Comparison of ENCODE assay signal across 29 cellular contexts in the genomic region with DNA sequence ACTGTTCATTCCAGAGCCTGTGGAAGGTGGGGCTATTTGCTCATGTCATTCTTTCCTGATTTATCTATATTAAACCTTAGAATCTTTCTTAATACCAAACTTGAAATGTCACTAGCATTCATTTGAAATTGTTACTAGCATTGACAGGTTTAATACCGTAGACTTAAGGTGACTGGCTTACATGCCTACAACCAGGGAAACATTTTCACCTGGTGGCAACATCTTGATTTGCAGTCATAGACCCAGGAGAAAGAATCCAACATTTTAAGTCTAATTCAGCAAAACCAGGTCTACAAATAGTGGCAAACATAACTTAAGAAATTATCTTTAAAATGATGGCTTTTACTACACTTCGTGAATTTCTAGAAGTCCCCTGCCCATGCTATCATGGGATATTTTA.
"Had no signal": no experiment of that assay in that cellular context is flagged by ENCODE, and none has a peak within 500 bp of the region (broad histone marks: within the 10 kb centered on the region; RNA-seq: fewer than 3 reads in every experiment).

No MANE protein-coding gene starts in this region.

- H3K36me3 ChIP-seq: adrenal gland, cardiac muscle cell, spleen, transverse colon had no signal

- H3K27me3 ChIP-seq: adrenal gland, cardiac muscle cell, spleen, testis, transverse colon had no signal

- H3K27me3 Mint-ChIP-seq: activated CD8-positive, alpha-beta memory T cell treated with anti-CD3 and anti-CD28 coated beads, Interleukin-2, amount 10 ng/mL, durations not matched to agents 7 days and 5 days; activated naive CD8-positive, alpha-beta T cell treated with anti-CD3 and anti-CD28 coated beads for 36 hours had no signal

- H3K36me3 Mint-ChIP-seq: activated CD8-positive, alpha-beta memory T cell treated with anti-CD3 and anti-CD28 coated beads, Interleukin-2, amount 10 ng/mL, durations not matched to agents 7 days and 5 days; activated naive CD8-positive, alpha-beta T cell treated with anti-CD3 and anti-CD28 coated beads for 36 hours; brain; immature natural killer cell; naive thymus-derived CD4-positive, alpha-beta T cell had no signal

- DNase-seq: activated B cell treated with CpG ODN at 0.5 μM for 24 hours; activated CD4-positive, alpha-beta T cell treated with anti-CD3 and anti-CD28 coated beads, Interleukin-2, amount 50 U/mL, for 1 hour; activated CD8-positive, alpha-beta memory T cell treated with anti-CD3 and anti-CD28 coated beads, Interleukin-2, amount 10 ng/mL, durations not matched to agents 7 days and 5 days; activated CD8-positive, alpha-beta T cell treated with anti-CD3 and anti-CD28 coated beads, Interleukin-2, amount 10 ng/mL, durations not matched to agents 7 days and 5 days; activated effector memory CD4-positive, alpha-beta T cell treated with Interleukin-2 at 50 U/mL for 16 hours; activated naive CD4-positive, alpha-beta T cell treated with Interleukin-2 at 50 U/mL for 16 hours; activated naive CD8-positive, alpha-beta T cell treated with anti-CD3 and anti-CD28 coated beads for 36 hours; activated T-cell treated with anti-CD3 and anti-CD28 coated beads, Interleukin-2, amount 50 U/mL, for 48 hours; adrenal gland; aorta; dorsolateral prefrontal cortex; effector memory CD4-positive, alpha-beta T cell; head of caudate nucleus; hippocampal formation; immature natural killer cell; midbrain; naive thymus-derived CD4-positive, alpha-beta T cell; occipital lobe; right cardiac atrium; spleen; stimulated activated naive CD4-positive, alpha-beta T cell treated with Interleukin-2 at 50 U/mL for 16 hours; SW 1271; testis; transverse colon had no signal

- H3K9me3 ChIP-seq: adrenal gland, testis, transverse colon had no signal

- H3K4me1 ChIP-seq: adrenal gland, spleen, testis, transverse colon had no signal

- H3K4me3 ChIP-seq: adrenal gland, cardiac muscle cell, coronary artery, dorsolateral prefrontal cortex, spleen, testis, transverse colon had no signal

- H3K27ac Mint-ChIP-seq: activated B cell treated with CpG ODN at 0.5 μM for 24 hours; activated CD8-positive, alpha-beta memory T cell treated with anti-CD3 and anti-CD28 coated beads, Interleukin-2, amount 10 ng/mL, durations not matched to agents 7 days and 5 days; activated CD8-positive, alpha-beta T cell treated with anti-CD3 and anti-CD28 coated beads, Interleukin-2, amount 10 ng/mL, durations not matched to agents 7 days and 5 days; activated naive CD8-positive, alpha-beta T cell treated with anti-CD3 and anti-CD28 coated beads for 36 hours; brain; immature natural killer cell; naive thymus-derived CD4-positive, alpha-beta T cell; T-helper 1 cell treated with Interleukin-12 subunit alpha and Interleukin-12 subunit beta and Interleukin-4 antibody, amounts not matched to agents 30 μg/mL and 1 μg/mL, for 36 hours had no signal

- H3K4me3 Mint-ChIP-seq: activated B cell treated with CpG ODN at 0.5 μM for 24 hours; activated CD8-positive, alpha-beta memory T cell treated with anti-CD3 and anti-CD28 coated beads, Interleukin-2, amount 10 ng/mL, durations not matched to agents 7 days and 5 days; activated CD8-positive, alpha-beta T cell treated with anti-CD3 and anti-CD28 coated beads, Interleukin-2, amount 10 ng/mL, durations not matched to agents 7 days and 5 days; activated naive CD8-positive, alpha-beta T cell treated with anti-CD3 and anti-CD28 coated beads for 36 hours; brain; immature natural killer cell; naive thymus-derived CD4-positive, alpha-beta T cell; T-helper 1 cell treated with Interleukin-12 subunit alpha and Interleukin-12 subunit beta and Interleukin-4 antibody, amounts not matched to agents 30 μg/mL and 1 μg/mL, for 36 hours had no signal

- H3K9me3 Mint-ChIP-seq: activated B cell treated with CpG ODN at 0.5 μM for 24 hours; activated naive CD8-positive, alpha-beta T cell treated with anti-CD3 and anti-CD28 coated beads for 36 hours; T-helper 1 cell treated with Interleukin-12 subunit alpha and Interleukin-12 subunit beta and Interleukin-4 antibody, amounts not matched to agents 30 μg/mL and 1 μg/mL, for 36 hours had no signal

- H3K4me1 Mint-ChIP-seq: activated CD8-positive, alpha-beta memory T cell treated with anti-CD3 and anti-CD28 coated beads, Interleukin-2, amount 10 ng/mL, durations not matched to agents 7 days and 5 days; activated naive CD8-positive, alpha-beta T cell treated with anti-CD3 and anti-CD28 coated beads for 36 hours; brain; immature natural killer cell; naive thymus-derived CD4-positive, alpha-beta T cell had no signal

- FAIRE-seq: urothelium cell line had no signal

- H3K27ac ChIP-seq: adrenal gland, cardiac muscle cell, coronary artery, dorsolateral prefrontal cortex, spleen, testis, transverse colon had no signal

- ATAC-seq: activated CD8-positive, alpha-beta memory T cell treated with anti-CD3 and anti-CD28 coated beads, Interleukin-2, amount 10 ng/mL, durations not matched to agents 7 days and 5 days; activated CD8-positive, alpha-beta T cell treated with anti-CD3 and anti-CD28 coated beads, Interleukin-2, amount 10 ng/mL, durations not matched to agents 7 days and 5 days; naive thymus-derived CD4-positive, alpha-beta T cell; right cardiac atrium had no signal
